In the genomic region with DNA sequence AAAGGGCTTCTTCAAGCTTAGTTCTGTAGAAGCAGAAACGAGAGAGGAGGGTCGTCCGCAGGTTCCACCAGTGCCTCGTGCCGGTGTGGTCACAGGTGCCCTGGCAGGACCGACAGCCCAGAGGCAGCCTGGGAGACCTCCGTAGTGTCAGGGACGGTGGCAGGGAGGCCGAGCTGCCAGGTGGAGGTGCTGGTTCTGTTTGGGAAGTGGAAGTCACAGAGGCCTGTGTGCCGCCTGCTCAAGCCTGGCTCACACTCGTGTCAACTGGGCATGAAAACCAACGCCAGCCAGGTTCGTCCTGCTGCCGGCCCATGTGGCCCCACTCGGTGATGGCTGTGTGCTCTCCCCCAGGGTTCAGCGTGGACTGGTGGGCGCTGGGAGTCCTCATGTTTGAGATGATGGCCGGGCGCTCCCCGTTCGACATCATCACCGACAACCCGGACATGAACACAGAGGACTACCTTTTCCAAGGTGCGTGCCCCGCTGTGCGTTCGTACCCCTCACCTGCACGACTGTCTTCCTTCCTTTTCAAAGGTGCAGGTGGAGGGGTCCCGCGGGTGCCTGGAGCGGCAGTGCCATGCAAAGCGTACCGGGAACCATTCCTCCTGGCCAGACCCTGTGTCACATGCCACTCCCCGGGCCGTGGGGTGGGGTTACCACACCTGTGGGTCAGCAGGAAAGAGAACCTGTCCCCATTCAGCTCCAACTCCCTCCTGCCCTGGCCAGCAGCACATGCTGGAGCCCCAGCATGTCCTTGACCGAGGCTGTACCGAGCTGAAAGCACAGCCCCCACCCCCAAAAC, we compare ENCODE assay signal across 18 cellular contexts. TPM values are rescaled to one million over a fixed set of nuclear protein-coding genes. Genes with fewer than 3 reads are reported as not detected.
A peak's percentile ranks its signal among the peaks of the same experiment; 100 is the strongest.
DNase-seq lines count a peak whose midpoint lies in the region; ATAC-seq, FAIRE-seq and TF ChIP-seq lines count a peak whose summit lies in the region.
"Had no signal": no experiment of that assay in that cellular context is flagged by ENCODE, and none has a peak within 500 bp of the region (broad histone marks: within the 10 kb centered on the region; RNA-seq: fewer than 3 reads in every experiment).

No MANE protein-coding gene starts in this region.

- no peaks in the 10 kb centered on the region for H3K23me2 ChIP-seq in H9 (ENCODE audit: insufficient read length, low read depth, low read length, poor library complexity, severe bottlenecking)

- H2BK20ac ChIP-seq in H9 (ENCODE audit: low read depth, low read length, poor library complexity, severe bottlenecking): no peak overlapping the region

- H3T11ph ChIP-seq in H9 (ENCODE audit: low read length): no peak overlapping the region

- no peaks in the 10 kb centered on the region for H3K9me3 Mint-ChIP-seq in H9
- H3K9me3 Mint-ChIP-seq: activated T-cell treated with anti-CD3 and anti-CD28 coated beads, Interleukin-2, amount 50 U/mL, for 4 hours; IgD-negative memory B cell; mesothelial cell of epicardium; nephron had no signal

- H3K9me2 ChIP-seq in SK-N-SH: no peaks in the 10 kb centered on the region

- peaks cover 0 to 8% of the 10 kb centered on the region in 2 experiments; a peak in 2 of 4 replicates for H3K4me1 Mint-ChIP-seq in H9

- ATAC-seq in SK-N-SH treated with all-trans-retinoic acid at 6 μM for 48 hours (peak; percentile 11; the same call in 1 of the 3 replicates), K562 (peak; percentile 1; the same call in 1 of the 3 replicates)

- H3K27me3 ChIP-seq in SK-N-SH (ENCODE audit: insufficient read depth) (no peaks in the 10 kb centered on the region), H9 (ENCODE audit: insufficient read depth, low read length) (no peaks in the 10 kb centered on the region), K562 (ENCODE audit: control insufficient read depth in 2 of 2, insufficient read depth in 2 of 2, low read length in 2 of 2) (peaks cover 28 to 49% of the 10 kb centered on the region in 2 experiments), neuronal stem cell (ENCODE audit: control insufficient read depth in 3 of 3, insufficient read depth in 3 of 3, low read depth in 1 of 3, low read length in 3 of 3) (peaks cover 0 to 6% (median 0%) of the 10 kb centered on the region in 3 experiments)
- H3K27me3 ChIP-seq: left lung, upper lobe of right lung had no signal

- peaks cover 6% of the 10 kb centered on the region for H3K9me1 ChIP-seq in K562 (ENCODE audit: control insufficient read depth, insufficient read depth, low read length)

- H3K23ac ChIP-seq in H9 (ENCODE audit: insufficient read length, low read depth, low read length) (no peak overlapping the region), neuronal stem cell (ENCODE audit: low read depth, low read length, poor library complexity) (peak overlapping the region; percentile 75)

- no peak overlapping the region; a peak in 1 of 4 replicates for H3K27ac ChIP-seq in SK-N-SH (ENCODE audit: low read depth in 2 of 2, low read length in 1 of 2)
- H3K27ac ChIP-seq in H9 (ENCODE audit: insufficient read length, low read depth, low read length): no peak overlapping the region
- H3K27ac ChIP-seq in K562 (ENCODE audit: extremely low read depth, low read depth, low read length): no peak overlapping the region
- H3K27ac ChIP-seq in neuronal stem cell (replicated peaks; ENCODE audit: low read length): no peak overlapping the region
- H3K27ac ChIP-seq: 22Rv1, left lung, upper lobe of right lung had no signal

- BruUV-seq in K562 (replicated peaks; lab: Mats Ljungman, UMichigan): no TSS peak

- CTCF ChIA-PET in SK-N-SH (lab: Yijun Ruan, JAX): interaction anchor here (0.7 to 5.4 kb wide), 36 partner anchors 9 to 230 kb away, joined by 3 to 65 read pairs (median 8); a partner anchor contains a TSS
- CTCF ChIA-PET in K562 (lab: Yijun Ruan, JAX; ENCODE audit: low intra/inter-chr PET ratio): interaction anchor here (1.9 to 2.1 kb wide), 2 partner anchors 42 to 209 kb away, joined by 7 to 8 read pairs; no protein-coding TSS in a partner anchor

- TF ChIP-seq RAD21 in SK-N-SH (IDR thresholded peaks at IDR 0.05; ENCODE audit: low read length) (no peak), K562 (CRISPR knock-in tag; conservative IDR thresholded peaks at IDR 0.05 in 1 of 2, IDR thresholded peaks at IDR 0.05 in 1 of 2) (no peak)

- H3K4me1 ChIP-seq in SK-N-SH (ENCODE audit: control insufficient read depth in 1 of 2, insufficient read depth in 2 of 2, low read depth in 1 of 2, low read length in 1 of 2) (peaks cover 0 to 2% of the 10 kb centered on the region in 2 experiments; a peak in 1 of 4 replicates), H9 (ENCODE audit: insufficient read depth, low read length) (no peaks in the 10 kb centered on the region), K562 (replicated peaks in 1 of 2; ENCODE audit: control insufficient read depth in 2 of 2, insufficient read depth in 2 of 2, low read length in 2 of 2) (peaks cover 25 to 72% of the 10 kb centered on the region in 2 experiments), neuronal stem cell (ENCODE audit: control insufficient read depth in 2 of 2, insufficient read depth in 1 of 2, low read depth in 1 of 2, low read length in 2 of 2) (no peaks in the 10 kb centered on the region)
- H3K4me1 ChIP-seq: prostate gland, upper lobe of right lung had no signal

- H3K4ac ChIP-seq in H9 (ENCODE audit: low read depth, low read length) (no peak overlapping the region), neuronal stem cell (ENCODE audit: low read length) (no peak overlapping the region)

- TF ChIP-seq EP300 in SK-N-SH (IDR thresholded peaks at IDR 0.05; ENCODE audit: borderline replicate concordance in 1 of 2, low read depth in 1 of 2, low read length in 1 of 2) (no peak), K562 (IDR thresholded peaks at IDR 0.05; ENCODE audit: low read length) (no peak)

- H4K8ac ChIP-seq in H9 (replicated peaks; ENCODE audit: insufficient read length, low read depth, low read length) (no peak overlapping the region), neuronal stem cell (ENCODE audit: low read depth, low read length) (no peak overlapping the region)

- H4K20me1 ChIP-seq in SK-N-SH (ENCODE audit: insufficient read depth) (no peaks in the 10 kb centered on the region), H9 (ENCODE audit: control insufficient read depth, insufficient read depth, insufficient read length) (no peaks in the 10 kb centered on the region), K562 (replicated peaks; ENCODE audit: control insufficient read depth, insufficient read depth, low read length) (no peaks in the 10 kb centered on the region; the same call in 1 of the 2 replicates)

- H3K9ac ChIP-seq in SK-N-SH (no peak overlapping the region), H9 (ENCODE audit: extremely low read depth, insufficient read length, low read length) (no peak overlapping the region), K562 (ENCODE audit: insufficient read depth in 1 of 2, low read depth in 2 of 2, low read length in 2 of 2) (peak overlapping the region in 1 of 2 experiments; percentile 75; a peak in 2 of 4 replicates), neuronal stem cell (ENCODE audit: low read depth, low read length, poor library complexity) (no peak overlapping the region)

- H3K27ac Mint-ChIP-seq in H9: peak overlapping the region in 2 of 3 experiments; percentile 53 to 66; a peak in 3 of 7 replicates
- H3K27ac Mint-ChIP-seq: IgD-negative memory B cell, mesothelial cell of epicardium had no signal

- H3K36me3 Mint-ChIP-seq in H9 (ENCODE audit: insufficient read depth in 1 of 3, low read depth in 3 of 3): peaks cover 8 to 48% (median 42%) of the 10 kb centered on the region in 3 experiments; a peak in 6 of 7 replicates

- H3K56ac ChIP-seq in H9 (ENCODE audit: insufficient read length, low read depth, low read length): no peak overlapping the region

- no peak overlapping the region for H2AK5ac ChIP-seq in H9 (ENCODE audit: insufficient read length, low read length)
- H2AK5ac ChIP-seq in neuronal stem cell (ENCODE audit: low read depth, low read length): no peak overlapping the region

- H3K9me3 ChIP-seq in SK-N-SH (no peaks in the 10 kb centered on the region), H9 (ENCODE audit: control insufficient read depth, low read depth, low read length) (no peaks in the 10 kb centered on the region), K562 (replicated peaks; ENCODE audit: control insufficient read depth, insufficient read depth, low read depth, low read length) (no peaks in the 10 kb centered on the region), neuronal stem cell (replicated peaks in 1 of 2; ENCODE audit: control insufficient read depth in 2 of 2, insufficient read depth in 1 of 2, low read depth in 1 of 2, low read length in 2 of 2) (no peaks in the 10 kb centered on the region)
- H3K9me3 ChIP-seq: left lung, prostate gland, upper lobe of right lung had no signal

- H3K4me2 ChIP-seq in SK-N-SH (no peak overlapping the region), H9 (ENCODE audit: insufficient read depth, insufficient read length, low read length) (no peak overlapping the region), K562 (ENCODE audit: insufficient read depth, low read length) (no peak overlapping the region; the same call in 1 of the 2 replicates), neuronal stem cell (ENCODE audit: insufficient read depth, low read length, poor library complexity, severe bottlenecking) (no peak overlapping the region)

- WGBS in SK-N-SH (ENCODE audit: low lambda C conversion rate): 66% methylated on average over 21 of the region's 37 CpGs
- WGBS in H9 (ENCODE audit: extremely low coverage, insufficient read length, low lambda C conversion rate): no CpG with 5 or more reads among the region's 37 CpGs
- WGBS in K562 (ENCODE audit: insufficient coverage, low coverage, missing lambda C conversion rate): 26% methylated on average over 37 of the region's 37 CpGs
- no CpG with 5 or more reads among the region's 37 CpGs for WGBS in neuronal stem cell (ENCODE audit: extremely low coverage in 2 of 2, insufficient read length in 2 of 2, insufficient replicate concordance in 1 of 2), 2 donors

- H3K79me2 ChIP-seq in SK-N-SH (ENCODE audit: insufficient read depth): no peaks in the 10 kb centered on the region
- no peaks in the 10 kb centered on the region for H3K79me2 ChIP-seq in H9 (ENCODE audit: insufficient read depth, low read length)
- H3K79me2 ChIP-seq in K562 (ENCODE audit: control insufficient read depth, insufficient read depth, low read length): no peaks in the 10 kb centered on the region

- POLR2A ChIA-PET in SK-N-SH (lab: Yijun Ruan, JAX) (interaction anchor here (0.6 kb wide), 1 partner anchor 167 kb away, joined by 3 read pairs; no protein-coding TSS in a partner anchor), K562 (lab: Yijun Ruan, JAX) (interaction anchor here (0.6 to 2.1 kb wide), 8 partner anchors 9 to 716 kb away, joined by 3 to 5 read pairs (median 4); no protein-coding TSS in a partner anchor)

- no peaks in the 10 kb centered on the region for H3K27me3 Mint-ChIP-seq in H9 (ENCODE audit: low read depth)
- H3K27me3 Mint-ChIP-seq: IgD-negative memory B cell had no signal

- H2BK120ac ChIP-seq in H9 (ENCODE audit: low read depth, low read length, poor library complexity, severe bottlenecking) (no peak overlapping the region), neuronal stem cell (ENCODE audit: low read depth, low read length) (no peak overlapping the region)

- no peaks in the 10 kb centered on the region for H3F3A ChIP-seq in SK-N-SH (replicated peaks; ENCODE audit: insufficient read depth)

- no peak overlapping the region for H3K14ac ChIP-seq in H9 (ENCODE audit: insufficient read depth, low read length)
- H3K14ac ChIP-seq in neuronal stem cell (ENCODE audit: low read length): no peak overlapping the region

- H2BK5ac ChIP-seq in H9 (ENCODE audit: insufficient read length, low read length) (no peak overlapping the region), neuronal stem cell (ENCODE audit: low read length) (no peak overlapping the region)

- no peak overlapping the region for H4K91ac ChIP-seq in H9 (ENCODE audit: insufficient read length, low read depth, low read length)
- H4K91ac ChIP-seq in neuronal stem cell (ENCODE audit: low read depth, low read length, poor library complexity): no peak overlapping the region

- TF ChIP-seq POLR2A in K562 (conservative IDR thresholded peaks at IDR 0.05): no peak

- no peak for TF ChIP-seq CTCF in SK-N-SH (IDR thresholded peaks at IDR 0.05)
- TF ChIP-seq CTCF in H9 (conservative IDR thresholded peaks at IDR 0.05): no peak
- TF ChIP-seq CTCF in K562 (IDR thresholded peaks at IDR 0.05 in 2 of 3, conservative IDR thresholded peaks at IDR 0.05 in 1 of 3; ENCODE audit: insufficient read depth in 2 of 3, low read depth in 1 of 3, low read length in 3 of 3): peak in 1 of 3 experiments; percentile 16; a peak in 2 of 6 replicates

- FAIRE-seq in K562 (lab: Jason Lieb, UNC) (no peak), urothelium cell line (lab: Jason Lieb, UNC) (no peak)
- FAIRE-seq: colon had no signal

- H2BK12ac ChIP-seq in H9 (ENCODE audit: insufficient read length, low read depth, low read length): no peak overlapping the region
- H2BK12ac ChIP-seq in neuronal stem cell (ENCODE audit: low read length): no peak overlapping the region

- H3K18ac ChIP-seq in H9 (ENCODE audit: insufficient read length, low read depth, low read length) (no peak overlapping the region), neuronal stem cell (ENCODE audit: low read length) (peak overlapping the region; percentile 40)

- intact Hi-C loops in K562 (cut with micrococcal nuclease): loop anchor here (2.0 kb wide), 2 partner anchors 41 to 83 kb away; no protein-coding TSS in a partner anchor

- H3K79me1 ChIP-seq in H9 (ENCODE audit: insufficient read depth, low read depth, low read length, poor library complexity, severe bottlenecking): no peaks in the 10 kb centered on the region
- H3K79me1 ChIP-seq in neuronal stem cell (ENCODE audit: low read depth, low read length): peaks cover 7% of the 10 kb centered on the region

- H3K36me3 ChIP-seq in SK-N-SH (replicated peaks in 1 of 2; ENCODE audit: control insufficient read depth in 1 of 2, insufficient read depth in 2 of 2, low read length in 1 of 2) (peaks cover 0 to 3% of the 10 kb centered on the region in 2 experiments), K562 (ENCODE audit: control insufficient read depth, insufficient read depth, low read length) (no peaks in the 10 kb centered on the region), neuronal stem cell (replicated peaks in 1 of 2; ENCODE audit: control insufficient read depth in 2 of 2, insufficient read depth in 2 of 2, low read length in 2 of 2) (peaks cover 0 to 20% of the 10 kb centered on the region in 2 donors)
- H3K36me3 ChIP-seq: prostate gland had no signal

- H3K4me3 ChIP-seq in SK-N-SH (ENCODE audit: low read depth in 2 of 2, low read length in 1 of 2) (no peak overlapping the region), K562 (no peak overlapping the region), neuronal stem cell (ENCODE audit: low read length in 2 of 2) (no peak overlapping the region)

- in situ Hi-C loops in K562 (cut with MboI): no loop called here

- H2BK15ac ChIP-seq in H9 (ENCODE audit: low read depth, low read length) (no peak overlapping the region), neuronal stem cell (ENCODE audit: low read length) (no peak overlapping the region)

- H3K4me3 Mint-ChIP-seq in H9: no peak overlapping the region; a peak in 1 of 5 replicates
- H3K4me3 Mint-ChIP-seq: mesothelial cell of epicardium had no signal

- no peak overlapping the region for H4K5ac ChIP-seq in H9 (ENCODE audit: insufficient read length, low read depth, low read length)

- no peak overlapping the region for H2AFZ ChIP-seq in SK-N-SH (ENCODE audit: low read depth)
- H2AFZ ChIP-seq in H9 (ENCODE audit: low read length): no peak overlapping the region
- no peak overlapping the region; the same call in 1 of the 2 replicates for H2AFZ ChIP-seq in K562 (ENCODE audit: low read depth, low read length)
- no peak overlapping the region for H2AFZ ChIP-seq in neuronal stem cell (ENCODE audit: low read length)

- DNase-seq in SK-N-SH: no peak
- DNase-seq in H9: peak; percentile 50
- DNase-seq in K562 (ENCODE audit: extremely low read depth in 1 of 4, low spot score in 3 of 4): no peak
- no peak for DNase-seq in neuronal stem cell (ENCODE audit: low spot score)
- no peak for DNase-seq in urothelium cell line (ENCODE audit: low spot score)
- DNase-seq in GF-D8 (lab: John Stamatoyannopoulos, UW): no peak
- no peak for DNase-seq in DMS114 treated with DMSO at 0.1 percent for 48 hours (lab: John Stamatoyannopoulos, UW; ENCODE audit: unreplicated experiment)
- DNase-seq: NCI-H774, upper lobe of right lung had no signal

RNA-seq across cellular contexts. Expression of a gene that starts 20.8 kb away (rescaled TPM):
- polyA plus RNA-seq in SK-N-SH (2012; rRNA removed): 35.6 and 58.3 TPM in 2 replicates
- polyA plus RNA-seq in SK-N-SH (2012; cell fraction: cytosol; rRNA removed): 26.9 and 34.4 TPM in 2 replicates
- 75.0 and 112 TPM in 2 replicates for polyA plus RNA-seq in SK-N-SH (2012; cell fraction: nucleus; rRNA removed)
- 119 and 125 TPM in 2 replicates for total RNA-seq in H9 (2021)
- total RNA-seq in K562 (2011; cell fraction: chromatin; rRNA removed; ENCODE audit: low replicate concordance): 32.5 and 87.9 TPM in 2 replicates
- total RNA-seq in K562 (2011; cell fraction: nucleolus; rRNA removed): 57.6 and 57.7 TPM in 2 replicates
- 37.4 and 38.2 TPM in 2 replicates for total RNA-seq in K562 (2011; cell fraction: nucleoplasm; rRNA removed)
- total RNA-seq in K562 (2014; rRNA removed): 74.4 and 79.5 TPM in 2 replicates
- total RNA-seq in K562 (2014; rRNA removed; fragmentation: Illumina TruSeq; extraction: Trizol): 4.5 and 5.2 TPM in 2 replicates
- 13.7 and 15.9 TPM in 2 replicates for total RNA-seq in K562 (2015; rRNA removed; fragmentation: Illumina TruSeq; extraction: Trizol)
- total RNA-seq in K562 (2021): 142 TPM in 2 replicates
- 9.9 and 13.5 TPM in 2 replicates for polyA plus RNA-seq in K562 (2011; rRNA removed)
- polyA plus RNA-seq in K562 (2011; cell fraction: cytosol; rRNA removed): 19.5 and 92.5 TPM in 2 replicates
- polyA plus RNA-seq in K562 (2011; cell fraction: nucleus; rRNA removed): 23.2 and 44.5 TPM in 2 replicates
- polyA plus RNA-seq in K562 (2012): 74.5 and 114 TPM in 2 replicates
- polyA plus RNA-seq in K562 (2014; fragmentation: Illumina TruSeq; extraction: Trizol): 8.4 and 22.6 TPM in 2 replicates
- polyA plus RNA-seq in K562 (2014; fragmentation: Nextera tagmentation; extraction: Ambion mirVana): 1 to 10 TPM in 1 of 2 experiments, under 1 TPM in 1; 0.58 to 1.0 TPM
- 143 and 153 TPM in 2 replicates for polyA plus RNA-seq in K562 (2014; rRNA removed)
- polyA minus RNA-seq in K562 (2011; rRNA and poly(A)+ RNA removed): 3.3 and 3.9 TPM in 2 replicates
- polyA minus RNA-seq in K562 (2011; cell fraction: cytosol; rRNA and poly(A)+ RNA removed): 16.1 and 25.8 TPM in 2 replicates
- polyA minus RNA-seq in K562 (2011; cell fraction: nucleus; rRNA and poly(A)+ RNA removed): 10.0 and 14.0 TPM in 2 replicates
- polyA plus RNA-seq in neuronal stem cell (2013, experiment 1 of 2): 108 TPM
- 108 TPM for polyA plus RNA-seq in neuronal stem cell (2013, experiment 2 of 2)

RNA-seq across cellular contexts. Expression of a gene that starts 54.4 kb away (rescaled TPM):
- polyA plus RNA-seq in SK-N-SH (2012; rRNA removed): 3.5 and 7.2 TPM in 2 replicates
- 7.1 and 8.9 TPM in 2 replicates for polyA plus RNA-seq in SK-N-SH (2012; cell fraction: cytosol; rRNA removed)
- 14.0 and 14.8 TPM in 2 replicates for polyA plus RNA-seq in SK-N-SH (2012; cell fraction: nucleus; rRNA removed)
- total RNA-seq in H9 (2021): 88.8 and 89.5 TPM in 2 replicates
- total RNA-seq in K562 (2011; cell fraction: chromatin; rRNA removed; ENCODE audit: low replicate concordance): 25.0 and 40.0 TPM in 2 replicates
- total RNA-seq in K562 (2011; cell fraction: nucleolus; rRNA removed): 28.2 and 34.2 TPM in 2 replicates
- total RNA-seq in K562 (2011; cell fraction: nucleoplasm; rRNA removed): 21.0 and 24.4 TPM in 2 replicates
- 10.8 and 16.6 TPM in 2 replicates for total RNA-seq in K562 (2014; rRNA removed)
- 2.8 and 3.2 TPM in 2 replicates for total RNA-seq in K562 (2014; rRNA removed; fragmentation: Illumina TruSeq; extraction: Trizol)
- total RNA-seq in K562 (2015; rRNA removed; fragmentation: Illumina TruSeq; extraction: Trizol): 4.6 and 5.6 TPM in 2 replicates
- total RNA-seq in K562 (2021): 55.4 and 60.5 TPM in 2 replicates
- 3.1 and 4.6 TPM in 2 replicates for polyA plus RNA-seq in K562 (2011; rRNA removed)
- 3.6 and 6.1 TPM in 2 replicates for polyA plus RNA-seq in K562 (2011; cell fraction: cytosol; rRNA removed)
- 8.6 and 16.4 TPM in 2 replicates for polyA plus RNA-seq in K562 (2011; cell fraction: nucleus; rRNA removed)
- polyA plus RNA-seq in K562 (2012): 13.2 and 13.6 TPM in 2 replicates
- 15.8 and 21.4 TPM in 2 replicates for polyA plus RNA-seq in K562 (2014; fragmentation: Illumina TruSeq; extraction: Trizol)
- polyA plus RNA-seq in K562 (2014; fragmentation: Nextera tagmentation; extraction: Ambion mirVana): under 1 TPM; 0.10 to 0.39 TPM
- polyA plus RNA-seq in K562 (2014; rRNA removed): 16.4 and 17.0 TPM in 2 replicates
- 2.7 and 4.6 TPM in 2 replicates for polyA minus RNA-seq in K562 (2011; rRNA and poly(A)+ RNA removed)
- polyA minus RNA-seq in K562 (2011; cell fraction: cytosol; rRNA and poly(A)+ RNA removed): 20.6 and 21.9 TPM in 2 replicates
- polyA minus RNA-seq in K562 (2011; cell fraction: nucleus; rRNA and poly(A)+ RNA removed): 8.6 and 10.9 TPM in 2 replicates
- polyA plus RNA-seq in neuronal stem cell (2013, experiment 1 of 2): 37.5 TPM
- 41.3 TPM for polyA plus RNA-seq in neuronal stem cell (2013, experiment 2 of 2)
